Comparison of ENCODE assay signal across 26 cellular contexts in the genomic region with DNA sequence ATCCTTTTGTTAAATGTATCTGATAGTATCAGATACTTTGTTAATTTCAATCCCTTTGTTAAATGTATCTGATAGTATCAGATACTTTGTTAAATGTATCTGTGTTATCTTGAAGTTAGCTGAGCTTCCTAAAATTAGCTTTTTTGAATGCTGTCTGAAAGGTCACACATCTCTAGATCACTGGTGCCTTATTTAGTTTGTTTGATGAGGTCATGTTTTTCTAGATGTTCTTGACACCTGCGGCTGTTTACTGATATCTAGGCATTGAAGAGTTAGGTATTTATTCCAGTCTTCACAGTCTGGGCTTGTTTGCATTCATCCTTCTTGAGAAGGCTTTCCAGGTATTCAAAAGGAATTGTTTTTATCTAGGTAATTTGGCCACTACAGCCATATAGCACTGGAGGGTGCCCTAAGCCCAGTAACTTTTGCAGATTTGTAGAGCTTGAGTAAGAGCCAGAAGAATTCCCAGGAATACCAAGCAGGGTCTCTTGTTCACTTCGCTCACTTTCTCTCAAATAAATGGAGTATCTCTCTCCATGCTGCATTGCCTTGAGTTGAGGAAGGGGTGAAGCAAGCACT.
DNase-seq lines count a peak whose midpoint lies in the region; ATAC-seq, FAIRE-seq and TF ChIP-seq lines count a peak whose summit lies in the region.
"Had no signal": no experiment of that assay in that cellular context is flagged by ENCODE, and none has a peak within 500 bp of the region (broad histone marks: within the 10 kb centered on the region; RNA-seq: fewer than 3 reads in every experiment).

No MANE protein-coding gene starts in this region.

- no peak for TF ChIP-seq EP300 in H1 (IDR thresholded peaks at IDR 0.05; ENCODE audit: borderline replicate concordance in 1 of 2, low read depth in 2 of 2, low read length in 2 of 2)
- TF ChIP-seq EP300 in HepG2 (IDR thresholded peaks at IDR 0.05; ENCODE audit: low read depth in 2 of 2, low read length in 2 of 2): no peak
- TF ChIP-seq EP300 in HepG2 (CRISPR knock-in tag; IDR thresholded peaks at IDR 0.05; ENCODE audit: borderline replicate concordance): no peak

- no peak overlapping the region for H4K91ac ChIP-seq in H9 (ENCODE audit: insufficient read length, low read depth, low read length)
- no peak overlapping the region for H4K91ac ChIP-seq in H1 (replicated peaks; ENCODE audit: insufficient read length, low read length)

- no peak overlapping the region for H2BK20ac ChIP-seq in H9 (ENCODE audit: low read depth, low read length, poor library complexity, severe bottlenecking)
- peak overlapping the region; percentile 8; the same call in 1 of the 2 replicates for H2BK20ac ChIP-seq in H1 (ENCODE audit: low read length)

- POLR2A ChIA-PET in AG04450 (lab: Yijun Ruan, JAX): no interaction called here
- POLR2A ChIA-PET in H1 (lab: Charles Lee; ENCODE audit: partially characterized antibody): no interaction called here
- POLR2A ChIA-PET in HepG2 (lab: Yijun Ruan, JAX): no interaction called here

- in situ Hi-C loops in HepG2 (cut with HindIII; ENCODE audit: extremely low pct_ligation_motif_present, low pct_unique_long_range_greater_than_20kb): no loop called here

- CTCF ChIA-PET in AG04450 (lab: Charles Lee): no interaction called here
- CTCF ChIA-PET in H1 (lab: Charles Lee; ENCODE audit: partially characterized antibody): interaction anchor here (0.9 to 3.2 kb wide), 7 partner anchors 10 to 550 kb away, joined by 3 to 26 read pairs (median 3); no protein-coding TSS in a partner anchor
- CTCF ChIA-PET in HepG2 (lab: Yijun Ruan, JAX; ENCODE audit: low intra/inter-chr PET ratio, low total read pairs): no interaction called here

- H3K27me3 Mint-ChIP-seq in H9 (ENCODE audit: low read depth): no peaks in the 10 kb centered on the region
- H3K27me3 Mint-ChIP-seq: activated naive CD8-positive, alpha-beta T cell treated with anti-CD3 and anti-CD28 coated beads, Interleukin-2, amount 50 U/mL, for 24 hours; activated T-cell treated with anti-CD3 and anti-CD28 coated beads, Interleukin-2, amount 50 U/mL, for 24 hours had no signal

- intact Hi-C loops in HepG2 (cut with micrococcal nuclease; ENCODE audit: unreplicated experiment): no loop called here

- H2BK120ac ChIP-seq in H9 (ENCODE audit: low read depth, low read length, poor library complexity, severe bottlenecking): no peak overlapping the region
- no peak overlapping the region for H2BK120ac ChIP-seq in H1 (replicated peaks; ENCODE audit: low read depth, low read length)

- H2BK5ac ChIP-seq in H9 (ENCODE audit: insufficient read length, low read length) (no peak overlapping the region), H1 (ENCODE audit: low read depth, low read length) (peak overlapping the region; percentile 52; the same call in 1 of the 2 replicates)

- H4K5ac ChIP-seq in H9 (ENCODE audit: insufficient read length, low read depth, low read length): no peak overlapping the region
- no peak overlapping the region for H4K5ac ChIP-seq in H1 (ENCODE audit: insufficient read length, low read depth, low read length)

- H4K20me1 ChIP-seq in H9 (ENCODE audit: control insufficient read depth, insufficient read depth, insufficient read length): no peaks in the 10 kb centered on the region
- no peaks in the 10 kb centered on the region for H4K20me1 ChIP-seq in H1 (replicated peaks in 1 of 2; ENCODE audit: control insufficient read depth in 1 of 2, insufficient read depth in 2 of 2, low read length in 2 of 2)
- no peaks in the 10 kb centered on the region for H4K20me1 ChIP-seq in HepG2 (ENCODE audit: insufficient read depth, low read length)

- BruUV-seq in HepG2 (replicated peaks; lab: Mats Ljungman, UMichigan): no TSS peak

- FAIRE-seq in H1 (lab: Jason Lieb, UNC): no peak
- FAIRE-seq in HepG2 (lab: Jason Lieb, UNC): no peak
- FAIRE-seq: colon, GM12892 had no signal

- H3K56ac ChIP-seq in H9 (ENCODE audit: insufficient read length, low read depth, low read length) (no peak overlapping the region), H1 (replicated peaks; ENCODE audit: insufficient read length, low read depth, low read length) (no peak overlapping the region)

- H3K79me1 ChIP-seq in H9 (ENCODE audit: insufficient read depth, low read depth, low read length, poor library complexity, severe bottlenecking): no peaks in the 10 kb centered on the region
- no peaks in the 10 kb centered on the region for H3K79me1 ChIP-seq in H1 (ENCODE audit: low read depth, low read length)

- WGBS in H9 (ENCODE audit: extremely low coverage, insufficient read length, low lambda C conversion rate): no CpG with 5 or more reads among the region's 2 CpGs
- 83% methylated on average over 2 of the region's 2 CpGs; no CpG with 5 or more reads in 1 of the 2 experiments for WGBS in H1 (ENCODE audit: extremely low coverage in 1 of 2, insufficient coverage in 1 of 2, insufficient read length in 1 of 2, insufficient replicate concordance in 2 of 2, low coverage in 1 of 2, low lambda C conversion rate in 2 of 2, missing lambda C conversion rate in 1 of 2), 2 experiments
- 3% methylated on average over 2 of the region's 2 CpGs for WGBS in HepG2 (ENCODE audit: low lambda C conversion rate)

- TF ChIP-seq POLR2A in H1 (IDR thresholded peaks at IDR 0.05; ENCODE audit: control extremely low read depth in 1 of 2, low read depth in 2 of 2, low read length in 2 of 2) (no peak), HepG2 (IDR thresholded peaks at IDR 0.05; ENCODE audit: insufficient read depth in 1 of 2, low read depth in 2 of 2, low read length in 2 of 2) (no peak)

- peaks cover 0 to 4% (median 2%) of the 10 kb centered on the region in 3 experiments; a peak in 2 of 7 replicates for H3K36me3 Mint-ChIP-seq in H9 (ENCODE audit: insufficient read depth in 1 of 3, low read depth in 3 of 3)
- H3K36me3 Mint-ChIP-seq: naive B cell had no signal

- TF ChIP-seq RAD21 in H1 (IDR thresholded peaks at IDR 0.05 in 1 of 2, conservative IDR thresholded peaks at IDR 0.05 in 1 of 2; ENCODE audit: low read depth in 2 of 2, low read length in 2 of 2) (peak; percentile 78 to 85), HepG2 (CRISPR knock-in tag; IDR thresholded peaks at IDR 0.05) (no peak)

- H4K8ac ChIP-seq in H9 (replicated peaks; ENCODE audit: insufficient read length, low read depth, low read length) (no peak overlapping the region), H1 (ENCODE audit: extremely low read depth, insufficient read depth, low read length) (no peak overlapping the region)

- H3K79me2 ChIP-seq in H9 (ENCODE audit: insufficient read depth, low read length) (no peaks in the 10 kb centered on the region), H1 (ENCODE audit: control insufficient read depth in 1 of 2, insufficient read depth in 2 of 2, low read length in 2 of 2) (no peaks in the 10 kb centered on the region), HepG2 (ENCODE audit: insufficient read depth, low read length) (no peaks in the 10 kb centered on the region)

- H3K9me3 ChIP-seq in AG04450 (ENCODE audit: control insufficient read depth, insufficient read depth, low read length): no peaks in the 10 kb centered on the region
- no peaks in the 10 kb centered on the region for H3K9me3 ChIP-seq in H9 (ENCODE audit: control insufficient read depth, low read depth, low read length)
- H3K9me3 ChIP-seq in H1 (ENCODE audit: insufficient read depth in 2 of 2, low read depth in 1 of 2, low read length in 1 of 2): no peaks in the 10 kb centered on the region
- H3K9me3 ChIP-seq in HepG2 (ENCODE audit: low read length): no peaks in the 10 kb centered on the region
- H3K9me3 ChIP-seq: thoracic aorta, vagina had no signal

- peaks cover 0 to 9% of the 10 kb centered on the region in 2 experiments; a peak in 4 of 5 replicates for H3K9me3 Mint-ChIP-seq in H9
- H3K9me3 Mint-ChIP-seq: activated naive CD8-positive, alpha-beta T cell treated with anti-CD3 and anti-CD28 coated beads, Interleukin-2, amount 50 U/mL, for 24 hours; activated T-cell treated with anti-CD3 and anti-CD28 coated beads, Interleukin-2, amount 50 U/mL, for 24 hours; T-helper 1 cell treated with Interleukin-12 subunit alpha and Interleukin-12 subunit beta and Interleukin-4 antibody, amounts not matched to agents 30 μg/mL and 1 μg/mL, for 36 hours had no signal

- TF ChIP-seq CTCF in AG04450 (IDR thresholded peaks at IDR 0.05; ENCODE audit: low read depth, low read length) (peak; percentile 11; the same call in 1 of the 2 replicates), H9 (conservative IDR thresholded peaks at IDR 0.05) (peak; percentile 56; the same call in 2 of the 3 replicates), H1 (IDR thresholded peaks at IDR 0.05; ENCODE audit: control extremely low read depth in 1 of 3, insufficient read depth in 1 of 3, low read depth in 1 of 3, low read length in 3 of 3) (peak in 2 of 3 experiments; percentile 34 to 42; a peak in 3 of 4 replicates), HepG2 (CRISPR knock-in tag; IDR thresholded peaks at IDR 0.05) (no peak)

- H3K27ac Mint-ChIP-seq in H9: no peak overlapping the region; a peak in 1 of 7 replicates
- H3K27ac Mint-ChIP-seq: activated naive CD8-positive, alpha-beta T cell treated with anti-CD3 and anti-CD28 coated beads, Interleukin-2, amount 50 U/mL, for 24 hours; activated T-cell treated with anti-CD3 and anti-CD28 coated beads, Interleukin-2, amount 50 U/mL, for 24 hours; naive B cell; T-helper 1 cell treated with Interleukin-12 subunit alpha and Interleukin-12 subunit beta and Interleukin-4 antibody, amounts not matched to agents 30 μg/mL and 1 μg/mL, for 36 hours had no signal

- ATAC-seq in HepG2: no peak
- ATAC-seq in GM21367 (IDR thresholded peaks at IDR 0.05; ENCODE audit: unreplicated experiment): no peak
- ATAC-seq: activated naive CD8-positive, alpha-beta T cell treated with anti-CD3 and anti-CD28 coated beads, Interleukin-2, amount 50 U/mL, for 24 hours had no signal

- H3K4me1 ChIP-seq in H9 (ENCODE audit: insufficient read depth, low read length): 0 out of 2 replicates have a peak, but pooled peaks cover 2% of the 10 kb centered on the region
- no peaks in the 10 kb centered on the region; a peak in 1 of 7 replicates for H3K4me1 ChIP-seq in H1 (replicated peaks in 1 of 4; ENCODE audit: control insufficient read depth in 3 of 4, insufficient read depth in 4 of 4, low read length in 3 of 4)
- H3K4me1 ChIP-seq in HepG2 (ENCODE audit: insufficient read depth, low read length): no peaks in the 10 kb centered on the region
- H3K4me1 ChIP-seq: vagina had no signal

- H3T11ph ChIP-seq in H9 (ENCODE audit: low read length): no peak overlapping the region

- H2AFZ ChIP-seq in H9 (ENCODE audit: low read length): no peak overlapping the region
- peak overlapping the region; percentile 24 for H2AFZ ChIP-seq in H1 (ENCODE audit: low read length)
- H2AFZ ChIP-seq in HepG2 (ENCODE audit: low read length): no peak overlapping the region

- H3K4me3 Mint-ChIP-seq in H9: no peak overlapping the region
- H3K4me3 Mint-ChIP-seq: activated naive CD8-positive, alpha-beta T cell treated with anti-CD3 and anti-CD28 coated beads, Interleukin-2, amount 50 U/mL, for 24 hours; activated T-cell treated with anti-CD3 and anti-CD28 coated beads, Interleukin-2, amount 50 U/mL, for 24 hours; naive B cell; T-helper 1 cell treated with Interleukin-12 subunit alpha and Interleukin-12 subunit beta and Interleukin-4 antibody, amounts not matched to agents 30 μg/mL and 1 μg/mL, for 36 hours had no signal

- H3K36me3 ChIP-seq in H1 (ENCODE audit: control insufficient read depth in 2 of 4, insufficient read depth in 4 of 4, low read length in 3 of 4): no peaks in the 10 kb centered on the region
- H3K36me3 ChIP-seq in HepG2 (replicated peaks in 1 of 2; ENCODE audit: control insufficient read depth in 1 of 2, insufficient read depth in 2 of 2, low read length in 2 of 2): no peaks in the 10 kb centered on the region
- H3K36me3 ChIP-seq: thoracic aorta, vagina had no signal

- H3K23me2 ChIP-seq in H9 (ENCODE audit: insufficient read length, low read depth, low read length, poor library complexity, severe bottlenecking): no peaks in the 10 kb centered on the region
- H3K23me2 ChIP-seq in H1 (ENCODE audit: low read depth, low read length): no peaks in the 10 kb centered on the region

- H2AK5ac ChIP-seq in H9 (ENCODE audit: insufficient read length, low read length): no peak overlapping the region
- peak overlapping the region; percentile 82; the same call in 1 of the 2 replicates for H2AK5ac ChIP-seq in H1 (ENCODE audit: low read depth, low read length)

- DNase-seq in AG04450 (ENCODE audit: low read depth, low spot score) (no peak), H9 (peak; percentile 28), H1 (ENCODE audit: low read depth in 1 of 2, low spot score in 2 of 2) (peak in 1 of 2 experiments; percentile 9), HepG2 (ENCODE audit: low spot score) (no peak), anterior cingulate cortex (lab: John Stamatoyannopoulos, UW) (no peak), LoVo (ENCODE audit: low spot score) (no peak), HCEC 1CT (no peak)
- DNase-seq: activated CD8-positive, alpha-beta memory T cell treated with anti-CD3 and anti-CD28 coated beads for 24 hours; activated gamma-delta T cell treated with Interleukin-2 at 50 U/mL for 16 hours; activated naive CD8-positive, alpha-beta T cell treated with anti-CD3 and anti-CD28 coated beads, Interleukin-2, amount 50 U/mL, for 24 hours; activated T-cell treated with anti-CD3 and anti-CD28 coated beads, Interleukin-2, amount 50 U/mL, for 24 hours; effector memory CD4-positive, alpha-beta T cell; naive B cell; NCI-H1417; NCI-H2171 treated with DMSO at 0.1 percent for 48 hours; NCI-H526; nucleus accumbens; stimulated activated naive CD4-positive, alpha-beta T cell treated with Interleukin-2 at 50 U/mL for 16 hours had no signal

- H2BK12ac ChIP-seq in H9 (ENCODE audit: insufficient read length, low read depth, low read length) (no peak overlapping the region), H1 (ENCODE audit: low read depth, low read length) (peak overlapping the region; percentile 75; the same call in 1 of the 2 replicates)

- H3K27ac ChIP-seq in AG04450 (ENCODE audit: low read depth, low read length) (no peak overlapping the region), H9 (ENCODE audit: insufficient read length, low read depth, low read length) (no peak overlapping the region), H1 (ENCODE audit: low read depth, low read length) (no peak overlapping the region), HepG2 (ENCODE audit: extremely low read length, insufficient read depth, low read length) (no peak overlapping the region)
- H3K27ac ChIP-seq: C4-2B, SK-N-MC, thoracic aorta, vagina had no signal

- H3K4ac ChIP-seq in H9 (ENCODE audit: low read depth, low read length) (no peak overlapping the region), H1 (replicated peaks; ENCODE audit: insufficient read length, low read depth, low read length) (no peak overlapping the region)

- H3K9ac ChIP-seq in H9 (ENCODE audit: extremely low read depth, insufficient read length, low read length) (no peak overlapping the region), H1 (replicated peaks in 1 of 4; ENCODE audit: extremely low read depth in 1 of 4, low read depth in 3 of 4, low read length in 3 of 4) (no peak overlapping the region), HepG2 (ENCODE audit: insufficient read depth, low read depth, low read length) (no peak overlapping the region)

- H3K14ac ChIP-seq in H9 (ENCODE audit: insufficient read depth, low read length) (no peak overlapping the region), H1 (ENCODE audit: insufficient read length) (no peak overlapping the region)

- H3K27me3 ChIP-seq in AG04450 (ENCODE audit: control insufficient read depth, insufficient read depth, low read length): no peaks in the 10 kb centered on the region
- no peaks in the 10 kb centered on the region for H3K27me3 ChIP-seq in H9 (ENCODE audit: insufficient read depth, low read length)
- no peaks in the 10 kb centered on the region for H3K27me3 ChIP-seq in H1 (replicated peaks in 1 of 4; ENCODE audit: control insufficient read depth in 3 of 4, extremely low read depth in 1 of 4, insufficient read depth in 3 of 4, low read length in 3 of 4)
- no peaks in the 10 kb centered on the region for H3K27me3 ChIP-seq in HepG2 (ENCODE audit: control insufficient read depth in 1 of 2, insufficient read depth in 2 of 2, low read length in 2 of 2)
- H3K27me3 ChIP-seq: vagina had no signal

- H3K4me1 Mint-ChIP-seq in H9: peaks cover 0 to 3% of the 10 kb centered on the region in 2 experiments; a peak in 1 of 4 replicates
- H3K4me1 Mint-ChIP-seq: activated naive CD8-positive, alpha-beta T cell treated with anti-CD3 and anti-CD28 coated beads, Interleukin-2, amount 50 U/mL, for 24 hours; naive B cell had no signal

- no peak overlapping the region for H3K4me2 ChIP-seq in H9 (ENCODE audit: insufficient read depth, insufficient read length, low read length)
- H3K4me2 ChIP-seq in H1 (ENCODE audit: insufficient read depth in 1 of 2, low read depth in 2 of 2, low read length in 2 of 2): no peak overlapping the region
- no peak overlapping the region for H3K4me2 ChIP-seq in HepG2 (ENCODE audit: low read depth, low read length)

- H2BK15ac ChIP-seq in H9 (ENCODE audit: low read depth, low read length) (no peak overlapping the region), H1 (ENCODE audit: low read length) (no peak overlapping the region)

- no peak overlapping the region for H3K4me3 ChIP-seq in AG04450 (ENCODE audit: low read depth, low read length)
- H3K4me3 ChIP-seq in H1 (ENCODE audit: extremely low read depth in 1 of 4, insufficient read depth in 2 of 4, low read depth in 3 of 4, low read length in 4 of 4): no peak overlapping the region
- no peak overlapping the region for H3K4me3 ChIP-seq in HepG2 (replicated peaks in 1 of 3; ENCODE audit: insufficient read depth in 1 of 3, low read depth in 2 of 3, low read length in 3 of 3)
- H3K4me3 ChIP-seq: SK-N-MC, thoracic aorta, vagina had no signal

- H3K23ac ChIP-seq in H9 (ENCODE audit: insufficient read length, low read depth, low read length) (no peak overlapping the region), H1 (ENCODE audit: insufficient read length) (no peak overlapping the region)

- H3K18ac ChIP-seq in H9 (ENCODE audit: insufficient read length, low read depth, low read length): no peak overlapping the region
- peak overlapping the region; percentile 83 for H3K18ac ChIP-seq in H1 (ENCODE audit: extremely low read depth, low read length)
